In the genomic region with DNA sequence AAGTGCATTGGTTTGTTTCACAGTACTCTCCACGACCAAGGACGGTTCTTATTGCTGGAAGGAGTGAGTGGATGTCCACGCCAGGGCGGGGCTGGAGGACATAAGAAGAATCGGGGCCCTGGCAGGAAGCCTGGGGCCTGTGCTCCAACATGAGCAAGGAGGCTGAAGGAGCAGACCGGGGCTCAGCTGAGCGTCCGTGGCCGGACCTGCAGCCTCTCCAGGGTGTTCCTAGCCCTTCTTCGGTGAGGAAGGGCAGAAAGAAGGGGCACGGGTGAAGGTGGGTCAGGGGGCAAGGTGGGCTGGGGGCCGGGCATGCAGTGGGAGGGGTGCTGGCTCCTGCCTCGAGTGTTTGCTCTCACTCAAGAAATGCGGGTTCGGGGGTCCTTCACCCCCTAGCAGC, we compare ENCODE assay signal across 14 cellular contexts. TPM values are rescaled to one million over a fixed set of nuclear protein-coding genes. Genes with fewer than 3 reads are reported as not detected.
DNase-seq lines count a peak whose midpoint lies in the region; ATAC-seq and TF ChIP-seq lines count a peak whose summit lies in the region.
"Had no signal": no experiment of that assay in that cellular context is flagged by ENCODE, and none has a peak within 500 bp of the region (broad histone marks: within the 10 kb centered on the region; RNA-seq: fewer than 3 reads in every experiment).

No MANE protein-coding gene starts in this region.

- H3K27me3 ChIP-seq in left ventricle myocardium inferior (ENCODE audit: low read depth), result no peaks in the 10 kb centered on the region
- H3K27me3 ChIP-seq: body of pancreas, transverse colon had no signal

- H3K4me1 ChIP-seq in left ventricle myocardium inferior, result peaks cover 90% of the 10 kb centered on the region
- H3K4me1 ChIP-seq: body of pancreas had no signal

- TF ChIP-seq CTCF in left ventricle myocardium inferior (IDR thresholded peaks at IDR 0.05; ENCODE audit: borderline replicate concordance), result no peak

- no peak overlapping the region for H3K4me3 Mint-ChIP-seq in activated CD4-positive, alpha-beta T cell treated with anti-CD3 and anti-CD28 coated beads, Interleukin-2, amount 10 ng/mL, durations not matched to agents 24 days and 14 days
- H3K4me3 Mint-ChIP-seq in activated CD4-positive, alpha-beta memory T cell treated with anti-CD3 and anti-CD28 coated beads, Interleukin-2, amount 10 ng/mL, durations not matched to agents 7 days and 5 days, result no peak overlapping the region
- H3K4me3 Mint-ChIP-seq in stimulated activated naive B cell treated with anti-CD40 and anti-IgM and Interleukin-4, amounts not matched to agents 10 μg/mL and 1 μg/mL and 100 μg/mL, for 72 hours, result no peak overlapping the region
- H3K4me3 Mint-ChIP-seq: neural crest cell had no signal

- H3K4me3 ChIP-seq in left ventricle myocardium inferior, result no peak overlapping the region
- H3K4me3 ChIP-seq: body of pancreas, transverse colon had no signal

- intact Hi-C loops in activated CD4-positive, alpha-beta T cell treated with anti-CD3 and anti-CD28 coated beads, Interleukin-2, amount 10 ng/mL, durations not matched to agents 24 days and 14 days (cut with micrococcal nuclease), result no loop called here
- intact Hi-C loops in left ventricle myocardium inferior (cut with micrococcal nuclease), result no loop called here

- H3K36me3 Mint-ChIP-seq in activated CD4-positive, alpha-beta T cell treated with anti-CD3 and anti-CD28 coated beads, Interleukin-2, amount 10 ng/mL, durations not matched to agents 24 days and 14 days (ENCODE audit: low read depth), result peaks cover 33% of the 10 kb centered on the region
- H3K36me3 Mint-ChIP-seq in activated CD4-positive, alpha-beta memory T cell treated with anti-CD3 and anti-CD28 coated beads, Interleukin-2, amount 10 ng/mL, durations not matched to agents 7 days and 5 days (ENCODE audit: low read depth), result peaks cover 56% of the 10 kb centered on the region
- peaks cover 18 to 30% of the 10 kb centered on the region in 2 donors for H3K36me3 Mint-ChIP-seq in stimulated activated naive B cell treated with anti-CD40 and anti-IgM and Interleukin-4, amounts not matched to agents 10 μg/mL and 1 μg/mL and 100 μg/mL, for 72 hours

- CTCF ChIA-PET in activated CD4-positive, alpha-beta memory T cell treated with anti-CD3 and anti-CD28 coated beads, Interleukin-2, amount 10 ng/mL, durations not matched to agents 7 days and 5 days (lab: Charles Lee), result interaction anchor here (1.2 to 9.0 kb wide), 2 partner anchors 13 to 78 kb away, joined by 3 to 189 read pairs; partner anchors contain the start of gene FAM78A

- H3K27me3 Mint-ChIP-seq in activated CD4-positive, alpha-beta T cell treated with anti-CD3 and anti-CD28 coated beads, Interleukin-2, amount 10 ng/mL, durations not matched to agents 24 days and 14 days, result no peaks in the 10 kb centered on the region
- no peaks in the 10 kb centered on the region for H3K27me3 Mint-ChIP-seq in activated CD4-positive, alpha-beta memory T cell treated with anti-CD3 and anti-CD28 coated beads, Interleukin-2, amount 10 ng/mL, durations not matched to agents 7 days and 5 days
- no peaks in the 10 kb centered on the region for H3K27me3 Mint-ChIP-seq in stimulated activated naive B cell treated with anti-CD40 and anti-IgM and Interleukin-4, amounts not matched to agents 10 μg/mL and 1 μg/mL and 100 μg/mL, for 72 hours

- H3K36me3 ChIP-seq in left ventricle myocardium inferior, result peaks cover 43% of the 10 kb centered on the region
- H3K36me3 ChIP-seq: transverse colon had no signal

- peak overlapping the region; percentile 87 for H3K27ac ChIP-seq in left ventricle myocardium inferior (replicated peaks)
- H3K27ac ChIP-seq: body of pancreas had no signal

- no peaks in the 10 kb centered on the region for H3K9me3 ChIP-seq in left ventricle myocardium inferior (replicated peaks)
- H3K9me3 ChIP-seq: body of pancreas, transverse colon had no signal

- no peaks in the 10 kb centered on the region for H3K9me3 Mint-ChIP-seq in activated CD4-positive, alpha-beta T cell treated with anti-CD3 and anti-CD28 coated beads, Interleukin-2, amount 10 ng/mL, durations not matched to agents 24 days and 14 days
- no peaks in the 10 kb centered on the region for H3K9me3 Mint-ChIP-seq in activated CD4-positive, alpha-beta memory T cell treated with anti-CD3 and anti-CD28 coated beads, Interleukin-2, amount 10 ng/mL, durations not matched to agents 7 days and 5 days
- no peaks in the 10 kb centered on the region for H3K9me3 Mint-ChIP-seq in stimulated activated naive B cell treated with anti-CD40 and anti-IgM and Interleukin-4, amounts not matched to agents 10 μg/mL and 1 μg/mL and 100 μg/mL, for 72 hours
- H3K9me3 Mint-ChIP-seq: neural crest cell had no signal

- POLR2A ChIA-PET in activated CD4-positive, alpha-beta memory T cell treated with anti-CD3 and anti-CD28 coated beads, Interleukin-2, amount 10 ng/mL, durations not matched to agents 7 days and 5 days (lab: Charles Lee), result interaction anchor here (1.6 to 11.8 kb wide), 2 partner anchors 12 to 20 kb away, joined by 4 to 557 read pairs; partner anchors contain the start of gene FAM78A

- peaks cover 47% of the 10 kb centered on the region for H3K4me1 Mint-ChIP-seq in activated CD4-positive, alpha-beta T cell treated with anti-CD3 and anti-CD28 coated beads, Interleukin-2, amount 10 ng/mL, durations not matched to agents 24 days and 14 days
- H3K4me1 Mint-ChIP-seq in activated CD4-positive, alpha-beta memory T cell treated with anti-CD3 and anti-CD28 coated beads, Interleukin-2, amount 10 ng/mL, durations not matched to agents 7 days and 5 days, result peaks cover 66% of the 10 kb centered on the region
- H3K4me1 Mint-ChIP-seq in stimulated activated naive B cell treated with anti-CD40 and anti-IgM and Interleukin-4, amounts not matched to agents 10 μg/mL and 1 μg/mL and 100 μg/mL, for 72 hours, result peaks cover 32 to 66% of the 10 kb centered on the region in 2 donors

- no peak for ATAC-seq in stimulated activated naive B cell treated with anti-CD40 and anti-IgM and Interleukin-4, amounts not matched to agents 10 μg/mL and 1 μg/mL and 100 μg/mL, for 72 hours (replicated peaks)
- no peak for ATAC-seq in HG03097 (IDR thresholded peaks at IDR 0.05; ENCODE audit: low FRiP score, unreplicated experiment)
- ATAC-seq in HG03095 (IDR thresholded peaks at IDR 0.05; ENCODE audit: unreplicated experiment), result no peak
- ATAC-seq: body of pancreas had no signal

- H3K27ac Mint-ChIP-seq in activated CD4-positive, alpha-beta T cell treated with anti-CD3 and anti-CD28 coated beads, Interleukin-2, amount 10 ng/mL, durations not matched to agents 24 days and 14 days, result peak overlapping the region; percentile 97
- H3K27ac Mint-ChIP-seq in activated CD4-positive, alpha-beta memory T cell treated with anti-CD3 and anti-CD28 coated beads, Interleukin-2, amount 10 ng/mL, durations not matched to agents 7 days and 5 days, result peak overlapping the region; percentile 98
- peak overlapping the region; percentile 21 for H3K27ac Mint-ChIP-seq in stimulated activated naive B cell treated with anti-CD40 and anti-IgM and Interleukin-4, amounts not matched to agents 10 μg/mL and 1 μg/mL and 100 μg/mL, for 72 hours

- no peak for DNase-seq in activated CD4-positive, alpha-beta T cell treated with anti-CD3 and anti-CD28 coated beads, Interleukin-2, amount 10 ng/mL, durations not matched to agents 24 days and 14 days
- DNase-seq in activated CD4-positive, alpha-beta T cell treated with anti-CD3 and anti-CD28 coated beads, Interleukin-2, amount 50 U/mL, for 1 hour, result no peak
- DNase-seq in activated CD4-positive, alpha-beta memory T cell treated with anti-CD3 and anti-CD28 coated beads, Interleukin-2, amount 10 ng/mL, durations not matched to agents 7 days and 5 days, result no peak
- DNase-seq in left ventricle myocardium inferior, result peak; percentile 72
- DNase-seq in stimulated activated naive B cell treated with anti-CD40 and anti-IgM and Interleukin-4, amounts not matched to agents 10 μg/mL and 1 μg/mL and 100 μg/mL, for 72 hours, result no peak
- DNase-seq in GDM1 (lab: John Stamatoyannopoulos, UW), result no peak
- DNase-seq: activated CD8-positive, alpha-beta memory T cell treated with anti-CD3 and anti-CD28 coated beads, Interleukin-2, amount 50 U/mL, for 4 hours; body of pancreas; glutamatergic neuron; NCI-H748 treated with DMSO at 0.1 percent for 48 hours; transverse colon had no signal

RNA-seq across cellular contexts. Expression of gene FAM78A, which starts 18.1 kb away (rescaled TPM):
- 51.6 and 55.1 TPM in 2 replicates for total RNA-seq in activated CD4-positive, alpha-beta T cell treated with anti-CD3 and anti-CD28 coated beads, Interleukin-2, amount 10 ng/mL, durations not matched to agents 24 days and 14 days
- 10 to 100 TPM; 86.5 to 88.7 TPM for total RNA-seq in activated CD4-positive, alpha-beta memory T cell treated with anti-CD3 and anti-CD28 coated beads, Interleukin-2, amount 10 ng/mL, durations not matched to agents 7 days and 5 days
- 47.3 TPM for total RNA-seq in left ventricle myocardium inferior

RNA-seq across cellular contexts. Expression of gene PLPP7, which starts 31.3 kb away (rescaled TPM):
- not detected in 2 replicates for total RNA-seq in activated CD4-positive, alpha-beta T cell treated with anti-CD3 and anti-CD28 coated beads, Interleukin-2, amount 10 ng/mL, durations not matched to agents 24 days and 14 days
- total RNA-seq in activated CD4-positive, alpha-beta memory T cell treated with anti-CD3 and anti-CD28 coated beads, Interleukin-2, amount 10 ng/mL, durations not matched to agents 7 days and 5 days, result not detected
- total RNA-seq in left ventricle myocardium inferior, result 120 TPM

Comparison
In these comparisons a context has a peak if more than half of its experiments do, and no peak if none do; other contexts are left out.
1. H3K27ac Mint-ChIP-seq: peak in every context shown above with its lines; median percentile 98 in activated CD4-positive, alpha-beta memory T cell treated with anti-CD3 and anti-CD28 coated beads, Interleukin-2, amount 10 ng/mL, durations not matched to agents 7 days and 5 days; 97 in activated CD4-positive, alpha-beta T cell treated with anti-CD3 and anti-CD28 coated beads, Interleukin-2, amount 10 ng/mL, durations not matched to agents 24 days and 14 days; 21 in stimulated activated naive B cell treated with anti-CD40 and anti-IgM and Interleukin-4, amounts not matched to agents 10 μg/mL and 1 μg/mL and 100 μg/mL, for 72 hours.
2. RNA of gene PLPP7, which starts 31.3 kb away (total RNA-seq): 120 TPM in left ventricle myocardium inferior (single experiment); not detected in activated CD4-positive, alpha-beta memory T cell treated with anti-CD3 and anti-CD28 coated beads, Interleukin-2, amount 10 ng/mL, durations not matched to agents 7 days and 5 days and not detected in activated CD4-positive, alpha-beta T cell treated with anti-CD3 and anti-CD28 coated beads, Interleukin-2, amount 10 ng/mL, durations not matched to agents 24 days and 14 days; every median in the first group is over 100 times any median in the second.